ENCODE assay signal across 9 cellular contexts in the genomic region with DNA sequence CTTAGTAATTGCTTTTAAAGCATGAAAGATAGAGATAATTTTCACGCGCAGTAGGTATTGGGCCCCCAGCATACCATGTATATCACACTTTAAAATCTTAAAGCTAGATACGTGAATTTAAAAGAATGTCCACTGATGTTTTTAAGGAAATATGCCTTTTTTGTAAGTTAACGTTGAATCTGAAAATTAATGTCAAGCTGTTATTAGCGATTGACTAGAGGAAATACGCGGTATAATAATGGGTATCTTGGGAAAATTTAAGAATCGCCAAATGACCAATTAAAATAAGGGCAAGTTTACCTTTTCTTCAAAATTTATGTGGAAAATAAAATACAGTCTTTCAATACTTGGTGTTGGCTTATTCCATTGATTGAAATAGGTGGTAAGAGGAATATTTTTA. TPM values are rescaled to one million over a fixed set of nuclear protein-coding genes. Genes with fewer than 3 reads are reported as not detected.
DNase-seq lines count a peak whose midpoint lies in the region; ATAC-seq and TF ChIP-seq lines count a peak whose summit lies in the region.
"Had no signal": no experiment of that assay in that cellular context is flagged by ENCODE, and none has a peak within 500 bp of the region (broad histone marks: within the 10 kb centered on the region; RNA-seq: fewer than 3 reads in every experiment).

No MANE protein-coding gene starts in this region.

- no peak for TF ChIP-seq CTCF in CD8-positive, alpha-beta T cell (IDR thresholded peaks at IDR 0.05)
- TF ChIP-seq CTCF in Panc1 (IDR thresholded peaks at IDR 0.05) (no peak), endothelial cell (IDR thresholded peaks at IDR 0.05; ENCODE audit: unreplicated experiment) (no peak), parathyroid adenoma (IDR thresholded peaks at IDR 0.05) (no peak)

- in situ Hi-C loops in Panc1 (cut with HindIII; ENCODE audit: low pct_unique_long_range_greater_than_20kb, low sequenced_read_pairs) = no loop called here

- H3K79me2 ChIP-seq in parathyroid adenoma = peaks cover 30% of the 10 kb centered on the region

- peak overlapping the region; percentile 95 for H3K4me3 Mint-ChIP-seq in CD8-positive, alpha-beta T cell
- peak overlapping the region; percentile 48 for H3K4me3 Mint-ChIP-seq in endothelial cell (ENCODE audit: unreplicated experiment)

- H3K9me3 Mint-ChIP-seq in CD8-positive, alpha-beta T cell = no peaks in the 10 kb centered on the region
- no peaks in the 10 kb centered on the region for H3K9me3 Mint-ChIP-seq in endothelial cell (ENCODE audit: unreplicated experiment)

- H3K4me2 ChIP-seq in parathyroid adenoma (ENCODE audit: low read length) = peak overlapping the region; percentile 95

- H3K27me3 Mint-ChIP-seq in CD8-positive, alpha-beta T cell (ENCODE audit: low read depth) = no peaks in the 10 kb centered on the region
- peaks cover 14% of the 10 kb centered on the region for H3K27me3 Mint-ChIP-seq in endothelial cell (ENCODE audit: unreplicated experiment)

- no peaks in the 10 kb centered on the region for H3K9me3 ChIP-seq in CD8-positive, alpha-beta T cell (ENCODE audit: low read length)
- H3K9me3 ChIP-seq in Panc1 (ENCODE audit: control insufficient read depth, insufficient read depth, low read depth, low read length) = no peaks in the 10 kb centered on the region
- no peaks in the 10 kb centered on the region for H3K9me3 ChIP-seq in parathyroid adenoma (ENCODE audit: control insufficient read depth, low read length)

- no peak overlapping the region for H3K9ac ChIP-seq in parathyroid adenoma

- DNase-seq in CD8-positive, alpha-beta T cell = no peak
- DNase-seq in Panc1 (ENCODE audit: low read depth, low spot score) (no peak), endothelial cell (ENCODE audit: low spot score) (no peak), NOMO-1 (lab: John Stamatoyannopoulos, UW; ENCODE audit: unreplicated experiment in 2 of 2) (no peak), DMS53 (lab: John Stamatoyannopoulos, UW) (no peak)
- no peak for DNase-seq in stimulated activated CD4-positive, alpha-beta T cell treated with anti-CD3 and anti-CD28 coated beads, Interleukin-4, amount 100 ng/mL, for 4 hours
- DNase-seq: islet precursor cell had no signal

- peaks cover 58% of the 10 kb centered on the region for H3K4me1 ChIP-seq in CD8-positive, alpha-beta T cell (ENCODE audit: insufficient read depth, low read length)
- H3K4me1 ChIP-seq in Panc1 (ENCODE audit: control insufficient read depth, insufficient read depth, low read length) (peaks cover 33% of the 10 kb centered on the region), parathyroid adenoma (peaks cover 8% of the 10 kb centered on the region)

- peak overlapping the region; percentile 74 for H3K4me3 ChIP-seq in CD8-positive, alpha-beta T cell (ENCODE audit: low read depth, low read length)
- peak overlapping the region in 1 of 2 experiments; percentile 85; a peak in 3 of 4 replicates for H3K4me3 ChIP-seq in Panc1 (ENCODE audit: low read depth in 2 of 2, low read length in 2 of 2)
- H3K4me3 ChIP-seq in parathyroid adenoma (ENCODE audit: low read depth, low read length) = peak overlapping the region; percentile 93

- peaks cover 60% of the 10 kb centered on the region for H3K4me1 Mint-ChIP-seq in CD8-positive, alpha-beta T cell (ENCODE audit: low read depth)
- peaks cover 30% of the 10 kb centered on the region for H3K4me1 Mint-ChIP-seq in endothelial cell (ENCODE audit: unreplicated experiment)

- H3K36me3 Mint-ChIP-seq in CD8-positive, alpha-beta T cell = peaks cover 74% of the 10 kb centered on the region
- H3K36me3 Mint-ChIP-seq in endothelial cell (ENCODE audit: low read depth, unreplicated experiment) = peaks cover 55% of the 10 kb centered on the region

- no peak for ATAC-seq in CD8-positive, alpha-beta T cell
- ATAC-seq in Panc1 (no peak), GM21737 (IDR thresholded peaks at IDR 0.05; ENCODE audit: unreplicated experiment) (no peak)

- POLR2A ChIA-PET in CD8-positive, alpha-beta T cell (lab: Charles Lee) = interaction anchor here (0.8 to 13.5 kb wide), 4 partner anchors 15 to 76 kb away, joined by 4 to 382 read pairs (median 162); a partner anchor contains a TSS
- POLR2A ChIA-PET in Panc1 (lab: Charles Lee) = interaction anchor here (0.6 to 0.7 kb wide), 2 partner anchors 13 to 31 kb away, joined by 3 to 9 read pairs; a partner anchor contains a TSS

- intact Hi-C loops in CD8-positive, alpha-beta T cell (cut with DNase I, micrococcal nuclease) = loop anchor here in 1 of 2 experiments (10.0 kb wide), 1 partner anchor 1952 kb away; a partner anchor contains a TSS
- intact Hi-C loops in Panc1 (cut with micrococcal nuclease; ENCODE audit: unreplicated experiment) = no loop called here

- BruUV-seq in Panc1 (replicated peaks; lab: Mats Ljungman, UMichigan) = no TSS peak

- no peak overlapping the region for H2AFZ ChIP-seq in parathyroid adenoma

- no peaks in the 10 kb centered on the region for H3K27me3 ChIP-seq in CD8-positive, alpha-beta T cell (ENCODE audit: insufficient read depth, low read length)
- no peaks in the 10 kb centered on the region for H3K27me3 ChIP-seq in Panc1 (ENCODE audit: control insufficient read depth, insufficient read depth, low read length)
- no peaks in the 10 kb centered on the region for H3K27me3 ChIP-seq in parathyroid adenoma (ENCODE audit: control insufficient read depth, insufficient read depth, low read length)

- peak overlapping the region; percentile 25 for H3K27ac ChIP-seq in CD8-positive, alpha-beta T cell (ENCODE audit: low read depth, low read length)
- H3K27ac ChIP-seq in Panc1 (ENCODE audit: low read length) (peak overlapping the region; percentile 76; the same call in 1 of the 2 replicates), parathyroid adenoma (peak overlapping the region; percentile 97)

- CTCF ChIA-PET in CD8-positive, alpha-beta T cell (lab: Charles Lee) = interaction anchor here (0.8 to 1.5 kb wide), 3 partner anchors 22 to 77 kb away, joined by 3 to 5 read pairs (median 3); no protein-coding TSS in a partner anchor
- CTCF ChIA-PET in Panc1 (lab: Charles Lee) = no interaction called here

- H3K27ac Mint-ChIP-seq in CD8-positive, alpha-beta T cell = peak overlapping the region; percentile 79
- H3K27ac Mint-ChIP-seq in endothelial cell (ENCODE audit: unreplicated experiment) = peak overlapping the region; percentile 72

- peaks cover 29% of the 10 kb centered on the region for H3K36me3 ChIP-seq in CD8-positive, alpha-beta T cell (ENCODE audit: insufficient read depth, low read length)
- H3K36me3 ChIP-seq in Panc1 (ENCODE audit: control insufficient read depth, insufficient read depth, low read length) (peaks cover 71% of the 10 kb centered on the region), parathyroid adenoma (ENCODE audit: control insufficient read depth, insufficient read depth, low read length) (no peaks in the 10 kb centered on the region)

RNA-seq across cellular contexts. Expression of a gene that starts 13.3 kb away (rescaled TPM):
- 100 to 1,000 TPM; 615 to 669 TPM for total RNA-seq in CD8-positive, alpha-beta T cell
- total RNA-seq in Panc1 (2021; ENCODE audit: unreplicated experiment) (81.8 TPM), endothelial cell (ENCODE audit: unreplicated experiment) (96.3 TPM)
- 43.9 TPM for polyA plus RNA-seq in Panc1 (2012; ENCODE audit: insufficient read length)

Comparison
In these comparisons a context has a peak if more than half of its experiments do, and no peak if none do; other contexts are left out.
1. H3K27ac ChIP-seq: peak in every context shown above with its lines; median percentile 97 in parathyroid adenoma; 76 in Panc1; 25 in CD8-positive, alpha-beta T cell.